In genomic region chr2:234031207-234031606, GRCh38 we compare ENCODE assay signal across 1 cellular context.
TF ChIP-seq lines count a peak whose summit lies in the region.

No MANE protein-coding gene starts in this region.

TF ChIP-seq in HepG2, 621 proteins besides CTCF, POLR2A, EP300 and RAD21 (continued from another document):
- no peak for TF ChIP-seq CENPX (CRISPR knock-in tag; IDR thresholded peaks at IDR 0.05)
- no peak for TF ChIP-seq HNRNPUL1 (IDR thresholded peaks at IDR 0.05; ENCODE audit: low read depth, low read length)
TF ChIP-seq in HepG2: peak in this region for 1.
